In the genomic region with DNA sequence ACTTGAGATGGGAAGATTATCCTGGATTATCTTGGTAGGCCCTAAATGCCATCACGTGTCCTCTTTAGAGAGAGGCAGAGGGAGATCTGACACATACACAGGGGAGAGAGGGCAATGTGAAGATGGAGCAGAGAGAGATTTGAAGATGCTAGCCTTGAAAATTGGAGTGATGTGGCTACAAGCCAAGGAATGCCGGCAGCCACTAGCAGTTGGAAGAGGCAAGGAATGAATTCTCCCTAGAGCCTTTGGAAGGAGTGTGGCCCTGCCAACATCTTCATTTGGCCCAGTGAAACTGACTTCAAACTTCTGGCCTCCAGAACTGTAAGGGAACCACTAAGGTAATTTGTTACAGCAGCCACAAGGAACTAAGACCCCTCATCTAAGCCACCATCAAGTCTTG, we compare ENCODE assay signal across 29 cellular contexts.
"Had no signal": no experiment of that assay in that cellular context is flagged by ENCODE, and none has a peak within 500 bp of the region (broad histone marks: within the 10 kb centered on the region; RNA-seq: fewer than 3 reads in every experiment).

No MANE protein-coding gene starts in this region.

- H3K27ac ChIP-seq: esophagus squamous epithelium, prostate gland, right atrium auricular region, stomach, thyroid gland, vagina had no signal

- H3K9me3 ChIP-seq: esophagus squamous epithelium, mucosa of descending colon, prostate gland, stomach, thyroid gland, vagina had no signal

- H3K36me3 Mint-ChIP-seq: mesothelial cell of epicardium had no signal

- H3K36me3 ChIP-seq: esophagus squamous epithelium, prostate gland, right atrium auricular region, stomach, thyroid gland, vagina had no signal

- H3K27ac Mint-ChIP-seq: dendritic cell treated with granulocyte-macrophage colony-stimulating factor and Interleukin-4, amounts not matched to agents 40 ng/mL and 50 ng/mL, for 4 days; effector memory CD8-positive, alpha-beta T cell; mesothelial cell of epicardium had no signal

- DNase-seq: effector memory CD8-positive, alpha-beta T cell; erythroblast; esophagus squamous epithelium; head of caudate nucleus; kidney; mesenchymal stem cell; naive thymus-derived CD4-positive, alpha-beta T cell; nucleus accumbens; stimulated activated CD4-positive, alpha-beta T cell treated with anti-CD3 and anti-CD28 coated beads, Interleukin-12 subunit alpha, Interleukin-12 subunit beta, amount 100 ng/mL, for 4 hours; stimulated activated CD4-positive, alpha-beta T cell treated with anti-CD3 and anti-CD28 coated beads, Interleukin-1b, Interleukin-23, amount 100 ng/mL, for 48 hours; stimulated activated CD4-positive, alpha-beta T cell treated with anti-CD3 and anti-CD28 coated beads, Interleukin-4, amount 100 ng/mL, for 1 hour; stimulated activated CD8-positive, alpha-beta memory T cell treated with anti-CD3 and anti-CD28 coated beads, Interleukin-4, amount 100 ng/mL, for 48 hours; stimulated activated naive CD4-positive, alpha-beta T cell treated with Interleukin-2 at 50 U/mL for 16 hours; stomach; thyroid gland had no signal

- H3K9me3 Mint-ChIP-seq: effector memory CD8-positive, alpha-beta T cell had no signal

- H3K27me3 ChIP-seq: esophagus squamous epithelium, right atrium auricular region, thyroid gland, vagina had no signal

- H3K4me1 ChIP-seq: prostate gland, right atrium auricular region had no signal

- H3K4me3 Mint-ChIP-seq: effector memory CD8-positive, alpha-beta T cell; mesothelial cell of epicardium; naive thymus-derived CD4-positive, alpha-beta T cell; nephron had no signal

- H3K4me2 ChIP-seq: smooth muscle cell had no signal

- FAIRE-seq: colon, endometrium, frontal cortex, kidney had no signal

- ATAC-seq: effector memory CD8-positive, alpha-beta T cell; left lobe of liver; naive thymus-derived CD4-positive, alpha-beta T cell; sciatic nerve had no signal

- H3K4me3 ChIP-seq: esophagus squamous epithelium, lung, mucosa of descending colon, prostate gland, right atrium auricular region, smooth muscle cell, stomach, thyroid gland, vagina had no signal
